ENCODE assay signal across 8 cellular contexts in the genomic region with DNA sequence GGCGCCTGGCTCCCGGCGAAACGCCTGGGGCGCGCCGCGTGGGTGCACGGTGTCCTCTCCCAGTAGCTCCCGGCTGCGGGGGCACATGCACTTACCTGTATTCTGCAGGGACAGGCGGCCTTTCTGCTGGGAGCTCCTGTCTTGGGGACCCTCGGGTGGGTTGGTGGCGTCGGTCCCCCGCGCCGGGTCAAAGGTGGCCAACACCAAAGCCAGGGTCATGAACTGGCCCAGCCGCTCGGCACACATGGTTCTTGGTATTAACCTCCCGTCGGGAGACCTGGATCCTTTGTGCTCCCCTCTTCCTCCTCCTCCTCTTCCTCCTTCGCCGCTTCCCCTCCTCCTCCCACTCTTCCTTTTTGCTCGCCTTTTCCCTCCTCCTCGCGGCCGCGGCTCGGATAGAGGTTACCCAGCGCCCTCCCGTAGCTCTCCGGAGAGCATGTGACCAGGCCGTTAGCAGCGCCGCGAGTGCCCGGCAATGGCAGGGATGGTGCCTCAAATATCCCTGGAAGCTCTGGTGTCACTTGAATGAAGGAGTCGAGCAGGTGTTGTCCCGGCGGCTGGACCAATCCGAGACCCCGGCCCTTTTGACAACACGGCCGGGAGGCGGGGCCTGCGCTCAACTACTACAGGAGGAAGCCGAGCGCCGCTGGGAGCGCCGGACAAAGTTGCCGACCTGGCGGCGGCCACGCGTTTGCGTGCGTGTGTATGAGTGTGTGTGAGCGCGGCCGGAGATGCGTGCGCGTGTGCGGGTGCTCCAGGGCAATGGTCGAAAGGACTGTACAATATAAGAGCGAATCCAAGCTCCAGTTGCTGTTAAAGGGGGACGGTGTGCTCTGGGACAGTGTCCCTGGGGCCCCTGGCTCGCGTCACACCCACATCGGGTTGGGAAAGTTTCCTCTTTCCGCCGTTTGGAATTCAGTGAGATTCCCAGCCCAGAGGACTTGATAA. TPM values are rescaled to one million over a fixed set of nuclear protein-coding genes. Genes with fewer than 3 reads are reported as not detected.
DNase-seq lines count a peak whose midpoint lies in the region; ATAC-seq and TF ChIP-seq lines count a peak whose summit lies in the region.

A gene with protein sequence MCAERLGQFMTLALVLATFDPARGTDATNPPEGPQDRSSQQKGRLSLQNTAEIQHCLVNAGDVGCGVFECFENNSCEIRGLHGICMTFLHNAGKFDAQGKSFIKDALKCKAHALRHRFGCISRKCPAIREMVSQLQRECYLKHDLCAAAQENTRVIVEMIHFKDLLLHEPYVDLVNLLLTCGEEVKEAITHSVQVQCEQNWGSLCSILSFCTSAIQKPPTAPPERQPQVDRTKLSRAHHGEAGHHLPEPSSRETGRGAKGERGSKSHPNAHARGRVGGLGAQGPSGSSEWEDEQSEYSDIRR (minus strand): TSS at position 467 of the 948 bp plus-strand sequence. CDS start 221 bp downstream, at position 246.

- H3K79me2 ChIP-seq in neural progenitor cell (ENCODE audit: low read depth) = peaks cover 37% of the 10 kb centered on the region

- peak within 1 kb of the TSS; percentile 88 for H3K4me2 ChIP-seq in neural progenitor cell

- no peak within 1 kb of the TSS for H3K27ac ChIP-seq in neural progenitor cell

- CTCF ChIA-PET in activated CD8-positive, alpha-beta T cell treated with anti-CD3 and anti-CD28 coated beads, Interleukin-2, amount 10 ng/mL, durations not matched to agents 7 days and 5 days (lab: Charles Lee) = interaction anchor here (8.5 kb wide), 1 partner anchor 35 kb away, joined by 155 read pairs; no protein-coding TSS in a partner anchor

- H3K4me3 Mint-ChIP-seq in activated CD8-positive, alpha-beta T cell treated with anti-CD3 and anti-CD28 coated beads, Interleukin-2, amount 10 ng/mL, durations not matched to agents 7 days and 5 days = peak within 1 kb of the TSS; percentile 89
- peak within 1 kb of the TSS; percentile 94 for H3K4me3 Mint-ChIP-seq in neural progenitor cell

- peak; percentile 88 for DNase-seq in activated CD4-positive, alpha-beta T cell treated with anti-CD3 and anti-CD28 coated beads for 48 hours
- no peak for DNase-seq in activated CD4-positive, alpha-beta T cell treated with anti-CD3 and anti-CD28 coated beads, Interleukin-2, amount 50 U/mL, for 1 hour
- DNase-seq in NCI-H1694 (lab: John Stamatoyannopoulos, UW) (peak; percentile 36), fibroblast of villous mesenchyme (ENCODE audit: low read depth) (peak; percentile 92), neural progenitor cell (ENCODE audit: low spot score) (peak; percentile 98), activated gamma-delta T cell treated with Interleukin-2 at 50 U/mL for 16 hours (no peak)
- peak; percentile 75 for DNase-seq in activated CD8-positive, alpha-beta T cell treated with anti-CD3 and anti-CD28 coated beads, Interleukin-2, amount 10 ng/mL, durations not matched to agents 7 days and 5 days

- peak within 1 kb of the TSS; percentile 59 for H2AFZ ChIP-seq in neural progenitor cell (replicated peaks)

- H3K4me3 ChIP-seq in fibroblast of villous mesenchyme (ENCODE audit: low read depth, low read length) (peak within 1 kb of the TSS; percentile 83), neural progenitor cell (peak within 1 kb of the TSS; percentile 60)

- peaks cover 21% of the 10 kb centered on the region for H3K27me3 ChIP-seq in neural progenitor cell

- H3K9me3 Mint-ChIP-seq in activated CD8-positive, alpha-beta T cell treated with anti-CD3 and anti-CD28 coated beads, Interleukin-2, amount 10 ng/mL, durations not matched to agents 7 days and 5 days (ENCODE audit: insufficient read depth) = no peaks in the 10 kb centered on the region
- H3K9me3 Mint-ChIP-seq in neural progenitor cell = peaks cover 3% of the 10 kb centered on the region

- peaks cover 45% of the 10 kb centered on the region for H3K4me1 ChIP-seq in neural progenitor cell

- peak within 1 kb of the TSS; percentile 82 for H3K27ac Mint-ChIP-seq in activated CD8-positive, alpha-beta T cell treated with anti-CD3 and anti-CD28 coated beads, Interleukin-2, amount 10 ng/mL, durations not matched to agents 7 days and 5 days
- no peak within 1 kb of the TSS for H3K27ac Mint-ChIP-seq in neural progenitor cell

- no peaks in the 10 kb centered on the region for H3K36me3 ChIP-seq in neural progenitor cell

- H4K20me1 ChIP-seq in neural progenitor cell (ENCODE audit: low read depth) = peaks cover 44% of the 10 kb centered on the region

- H3F3A ChIP-seq in neural progenitor cell (ENCODE audit: low read depth) = peaks cover 24% of the 10 kb centered on the region

- peaks cover 48% of the 10 kb centered on the region for H3K36me3 Mint-ChIP-seq in activated CD8-positive, alpha-beta T cell treated with anti-CD3 and anti-CD28 coated beads, Interleukin-2, amount 10 ng/mL, durations not matched to agents 7 days and 5 days (ENCODE audit: low read depth)
- peaks cover 5% of the 10 kb centered on the region for H3K36me3 Mint-ChIP-seq in neural progenitor cell

- no peak within 1 kb of the TSS for H3K9ac ChIP-seq in neural progenitor cell

- H3K9me3 ChIP-seq in neural progenitor cell (ENCODE audit: low read depth) = no peaks in the 10 kb centered on the region

- ATAC-seq in HG02763 (IDR thresholded peaks at IDR 0.05; ENCODE audit: unreplicated experiment) = peak; percentile 41
- ATAC-seq in activated CD8-positive, alpha-beta T cell treated with anti-CD3 and anti-CD28 coated beads, Interleukin-2, amount 10 ng/mL, durations not matched to agents 7 days and 5 days = peak; percentile 54

- TF ChIP-seq CTCF in fibroblast of villous mesenchyme (IDR thresholded peaks at IDR 0.05; ENCODE audit: insufficient read depth, low read depth, low read length) (no peak), neural progenitor cell (IDR thresholded peaks at IDR 0.05) (no peak)

- peaks cover 12% of the 10 kb centered on the region for H3K27me3 Mint-ChIP-seq in activated CD8-positive, alpha-beta T cell treated with anti-CD3 and anti-CD28 coated beads, Interleukin-2, amount 10 ng/mL, durations not matched to agents 7 days and 5 days (ENCODE audit: low read depth)
- peaks cover 48% of the 10 kb centered on the region for H3K27me3 Mint-ChIP-seq in neural progenitor cell (ENCODE audit: insufficient read depth, low read depth)

- POLR2A ChIA-PET in activated CD8-positive, alpha-beta T cell treated with anti-CD3 and anti-CD28 coated beads, Interleukin-2, amount 10 ng/mL, durations not matched to agents 7 days and 5 days (lab: Charles Lee) = interaction anchor here (0.8 to 1.4 kb wide), 3 partner anchors 17 to 344 kb away, joined by 3 to 6 read pairs (median 5); partner anchors contain the start of gene ATP6V0E1

- H3K4me1 Mint-ChIP-seq in activated CD8-positive, alpha-beta T cell treated with anti-CD3 and anti-CD28 coated beads, Interleukin-2, amount 10 ng/mL, durations not matched to agents 7 days and 5 days (ENCODE audit: low read depth) = peaks cover 67% of the 10 kb centered on the region
- peaks cover 49% of the 10 kb centered on the region for H3K4me1 Mint-ChIP-seq in neural progenitor cell

RNA-seq across cellular contexts. Expression of the gene that starts here (rescaled TPM):
- 10 to 100 TPM; 14.8 to 16.6 TPM for total RNA-seq in activated CD8-positive, alpha-beta T cell treated with anti-CD3 and anti-CD28 coated beads, Interleukin-2, amount 10 ng/mL, durations not matched to agents 7 days and 5 days
- total RNA-seq in fibroblast of villous mesenchyme (157 and 195 TPM in 2 replicates), neural progenitor cell (ENCODE audit: low replicate concordance) (25.3 and 39.5 TPM in 2 replicates)

Comparison
In these comparisons a context has a peak if more than half of its experiments do, and no peak if none do; other contexts are left out.
1. DNase-seq: peak in activated CD4-positive, alpha-beta T cell treated with anti-CD3 and anti-CD28 coated beads for 48 hours (single experiment), NCI-H1694 (single experiment), activated CD8-positive, alpha-beta T cell treated with anti-CD3 and anti-CD28 coated beads, Interleukin-2, amount 10 ng/mL, durations not matched to agents 7 days and 5 days (single experiment), fibroblast of villous mesenchyme (single experiment) and neural progenitor cell (single experiment); none in activated CD4-positive, alpha-beta T cell treated with anti-CD3 and anti-CD28 coated beads, Interleukin-2, amount 50 U/mL, for 1 hour (single experiment) and activated gamma-delta T cell treated with Interleukin-2 at 50 U/mL for 16 hours (single experiment).